ENCODE assay signal across 21 cellular contexts in the genomic region with DNA sequence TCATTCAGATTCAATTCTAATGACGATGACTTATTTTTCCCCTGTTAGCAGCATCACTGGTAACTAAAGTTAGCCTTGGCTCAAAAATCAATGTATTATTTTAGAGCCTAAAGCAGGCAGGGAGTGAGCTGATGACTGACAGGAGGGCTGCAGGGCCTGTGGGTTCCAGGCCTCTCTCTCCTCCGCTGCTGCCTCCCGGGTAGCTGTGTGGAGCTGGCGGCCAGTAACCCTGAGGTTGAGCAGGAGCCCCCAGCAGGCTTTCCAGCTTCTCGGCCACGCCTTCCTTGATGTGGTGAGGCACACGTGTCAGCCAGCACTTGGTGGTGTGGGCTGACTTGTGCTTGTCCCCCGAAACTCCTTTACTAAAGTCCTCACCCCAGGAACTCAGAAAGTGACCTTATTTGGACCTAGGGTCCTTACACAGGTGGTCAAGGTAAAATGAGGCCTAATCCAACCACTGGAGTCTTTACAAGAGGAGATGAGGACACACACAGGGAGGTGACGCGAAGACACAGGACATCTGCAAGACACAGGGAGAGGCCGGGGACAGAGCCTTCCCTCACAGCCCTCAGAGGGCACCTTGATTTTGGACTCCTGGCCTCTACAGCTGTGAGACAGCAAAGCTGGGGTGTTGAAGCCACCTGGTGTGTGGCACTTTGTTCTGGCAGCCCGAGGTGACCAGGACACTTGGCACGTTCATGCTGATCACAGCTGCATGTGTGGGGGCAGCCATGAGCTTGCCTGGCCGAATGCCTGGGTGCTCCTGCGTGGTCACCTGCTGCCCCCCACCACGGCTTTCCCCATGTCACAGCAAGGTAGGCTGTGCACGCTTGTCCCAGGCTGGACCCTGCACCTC.
DNase-seq lines count a peak whose midpoint lies in the region; ATAC-seq and TF ChIP-seq lines count a peak whose summit lies in the region.
"Had no signal": no experiment of that assay in that cellular context is flagged by ENCODE, and none has a peak within 500 bp of the region (broad histone marks: within the 10 kb centered on the region; RNA-seq: fewer than 3 reads in every experiment).

No MANE protein-coding gene starts in this region.

- no peak for TF ChIP-seq CTCF in left ventricle myocardium inferior (IDR thresholded peaks at IDR 0.05; ENCODE audit: borderline replicate concordance)

- H3K36me3 ChIP-seq in H7 (replicated peaks; ENCODE audit: control insufficient read depth, insufficient read depth, low read length) = no peaks in the 10 kb centered on the region
- H3K36me3 ChIP-seq in left ventricle myocardium inferior = no peaks in the 10 kb centered on the region
- H3K36me3 ChIP-seq: prostate gland had no signal

- peak; percentile 56 for DNase-seq in H7
- DNase-seq in astrocyte of the hippocampus (ENCODE audit: low read depth, low spot score) = peak; percentile 4
- peak; percentile 30 for DNase-seq in left ventricle myocardium inferior
- peak; percentile 50 for DNase-seq in sciatic nerve (ENCODE audit: low spot score)
- DNase-seq in activated naive CD8-positive, alpha-beta T cell treated with anti-CD3 and anti-CD28 coated beads, Interleukin-2, amount 50 U/mL, for 24 hours = no peak
- no peak for DNase-seq in MV-4-11 (lab: John Stamatoyannopoulos, UW)
- DNase-seq: activated B cell treated with CpG ODN at 0.5 μM for 24 hours; activated T-cell treated with anti-CD3 and anti-CD28 coated beads for 4 hours; effector CD4-positive, alpha-beta T cell; KG1; NCI-H1436 treated with DMSO at 0.1 percent for 48 hours; NCI-H345; NK-92 treated with Interleukin-12 subunit alpha and Interleukin-12 subunit beta, amount 100 ng/mL, for 24 hours; SHP77; stimulated activated CD4-positive, alpha-beta T cell treated with anti-CD3 and anti-CD28 coated beads, Interleukin-15, amount 100 ng/mL, for 24 hours; stimulated activated naive CD8-positive, alpha-beta T cell treated with anti-CD3 and anti-CD28 coated beads, Interleukin-15, amount 100 ng/mL, for 72 hours; T-helper 17 cell had no signal

- H3K4me3 ChIP-seq in H7 (ENCODE audit: insufficient read depth, low read depth, low read length) (no peak overlapping the region), left ventricle myocardium inferior (no peak overlapping the region)
- H3K4me3 ChIP-seq: prostate gland had no signal

- H3K9me3 ChIP-seq in left ventricle myocardium inferior (replicated peaks) = no peaks in the 10 kb centered on the region
- H3K9me3 ChIP-seq: prostate gland had no signal

- H3K27ac ChIP-seq in left ventricle myocardium inferior (replicated peaks) = peak overlapping the region; percentile 75
- H3K27ac ChIP-seq: prostate gland had no signal

- H3K27me3 ChIP-seq in H7 (ENCODE audit: control insufficient read depth, insufficient read depth, low read length) (no peaks in the 10 kb centered on the region), left ventricle myocardium inferior (ENCODE audit: low read depth) (no peaks in the 10 kb centered on the region)

- peaks cover 3% of the 10 kb centered on the region for H3K27me3 Mint-ChIP-seq in activated naive CD8-positive, alpha-beta T cell treated with anti-CD3 and anti-CD28 coated beads, Interleukin-2, amount 50 U/mL, for 24 hours

- intact Hi-C loops in left ventricle myocardium inferior (cut with micrococcal nuclease) (no loop called here), sciatic nerve (cut with DNase I) (no loop called here)

- peaks cover 54% of the 10 kb centered on the region for H3K4me1 ChIP-seq in left ventricle myocardium inferior
- H3K4me1 ChIP-seq: prostate gland had no signal

- H3K9me3 Mint-ChIP-seq in activated naive CD8-positive, alpha-beta T cell treated with anti-CD3 and anti-CD28 coated beads, Interleukin-2, amount 50 U/mL, for 24 hours = no peaks in the 10 kb centered on the region
- H3K9me3 Mint-ChIP-seq: activated B cell treated with CpG ODN at 0.5 μM for 24 hours; activated naive CD4-positive, alpha-beta T cell treated with anti-CD3 and anti-CD28 coated beads, Interleukin-2, amount 50 U/mL, for 72 hours; stimulated activated naive CD8-positive, alpha-beta T cell treated with anti-CD3 and anti-CD28 coated beads, Interleukin-15, amount 100 ng/mL, for 72 hours had no signal

- no peaks in the 10 kb centered on the region for H3K36me3 Mint-ChIP-seq in activated naive CD8-positive, alpha-beta T cell treated with anti-CD3 and anti-CD28 coated beads, Interleukin-2, amount 50 U/mL, for 24 hours (ENCODE audit: low read depth)
- H3K36me3 Mint-ChIP-seq: activated naive CD4-positive, alpha-beta T cell treated with anti-CD3 and anti-CD28 coated beads, Interleukin-2, amount 50 U/mL, for 72 hours had no signal

- H3K27ac Mint-ChIP-seq in activated naive CD8-positive, alpha-beta T cell treated with anti-CD3 and anti-CD28 coated beads, Interleukin-2, amount 50 U/mL, for 24 hours = no peak overlapping the region
- H3K27ac Mint-ChIP-seq: activated B cell treated with CpG ODN at 0.5 μM for 24 hours; stimulated activated naive CD8-positive, alpha-beta T cell treated with anti-CD3 and anti-CD28 coated beads, Interleukin-15, amount 100 ng/mL, for 72 hours; T-helper 17 cell had no signal

- ATAC-seq in sciatic nerve = no peak
- no peak for ATAC-seq in activated CD4-positive, CD25-positive, alpha-beta regulatory T cell treated with anti-CD3 and anti-CD28 coated beads, Interleukin-2, amount 50 U/mL, for 24 hours
- no peak for ATAC-seq in activated naive CD8-positive, alpha-beta T cell treated with anti-CD3 and anti-CD28 coated beads, Interleukin-2, amount 50 U/mL, for 24 hours
- ATAC-seq in HG03280 (IDR thresholded peaks at IDR 0.05; ENCODE audit: unreplicated experiment) = no peak
- ATAC-seq: activated naive CD4-positive, alpha-beta T cell treated with anti-CD3 and anti-CD28 coated beads, Interleukin-2, amount 50 U/mL, for 72 hours; stimulated activated naive CD8-positive, alpha-beta T cell treated with anti-CD3 and anti-CD28 coated beads, Interleukin-15, amount 100 ng/mL, for 72 hours; T-helper 17 cell had no signal

- no peak overlapping the region for H3K4me3 Mint-ChIP-seq in activated naive CD8-positive, alpha-beta T cell treated with anti-CD3 and anti-CD28 coated beads, Interleukin-2, amount 50 U/mL, for 24 hours
- H3K4me3 Mint-ChIP-seq: activated B cell treated with CpG ODN at 0.5 μM for 24 hours; stimulated activated naive CD8-positive, alpha-beta T cell treated with anti-CD3 and anti-CD28 coated beads, Interleukin-15, amount 100 ng/mL, for 72 hours; T-helper 17 cell had no signal

- H3K4me1 Mint-ChIP-seq in activated naive CD8-positive, alpha-beta T cell treated with anti-CD3 and anti-CD28 coated beads, Interleukin-2, amount 50 U/mL, for 24 hours = peaks cover 2% of the 10 kb centered on the region
- H3K4me1 Mint-ChIP-seq: activated B cell treated with CpG ODN at 0.5 μM for 24 hours; stimulated activated naive CD8-positive, alpha-beta T cell treated with anti-CD3 and anti-CD28 coated beads, Interleukin-15, amount 100 ng/mL, for 72 hours; T-helper 17 cell had no signal

Comparison
In these comparisons a context has a peak if more than half of its experiments do, and no peak if none do; other contexts are left out.
1. DNase-seq: peak in H7 (single experiment), astrocyte of the hippocampus (single experiment), left ventricle myocardium inferior (single experiment) and sciatic nerve (single experiment); none in activated naive CD8-positive, alpha-beta T cell treated with anti-CD3 and anti-CD28 coated beads, Interleukin-2, amount 50 U/mL, for 24 hours (single experiment) and MV-4-11 (single experiment).